Comparison of ENCODE assay signal across 9 cellular contexts in the genomic region with DNA sequence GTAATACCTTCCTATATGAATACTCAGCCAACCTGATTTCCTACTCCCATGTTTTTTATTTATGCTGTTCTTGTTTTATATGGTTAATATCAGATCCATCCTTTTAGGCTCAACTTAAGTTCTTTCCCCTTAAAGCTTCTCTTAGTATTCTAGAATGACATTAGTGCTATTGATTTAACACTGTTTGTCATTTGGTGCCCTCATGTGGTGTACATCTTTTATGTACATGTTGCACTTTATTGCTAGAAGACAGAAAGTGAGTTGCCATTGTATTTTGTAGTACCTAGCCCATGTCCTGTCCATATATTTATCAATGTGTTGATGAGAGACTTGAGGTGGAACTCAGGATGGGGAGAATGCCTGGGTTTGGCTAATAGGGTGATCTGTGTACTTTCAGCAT. TPM values are rescaled to one million over a fixed set of nuclear protein-coding genes. Genes with fewer than 3 reads are reported as not detected.
DNase-seq lines count a peak whose midpoint lies in the region; ATAC-seq, FAIRE-seq and TF ChIP-seq lines count a peak whose summit lies in the region.
"Had no signal": no experiment of that assay in that cellular context is flagged by ENCODE, and none has a peak within 500 bp of the region (broad histone marks: within the 10 kb centered on the region; RNA-seq: fewer than 3 reads in every experiment).

No MANE protein-coding gene starts in this region.

- peaks cover 0 to 3% (median 0%) of the 10 kb centered on the region in 4 donors for H3K27me3 ChIP-seq in esophagus squamous epithelium

- H3K4me3 ChIP-seq in esophagus squamous epithelium (no peak overlapping the region), mucosa of descending colon (no peak overlapping the region)
- H3K4me3 ChIP-seq: skin epidermis had no signal

- H3K9me3 ChIP-seq in esophagus squamous epithelium, result no peaks in the 10 kb centered on the region
- H3K9me3 ChIP-seq in mucosa of descending colon, result no peaks in the 10 kb centered on the region

- TF ChIP-seq POLR2A in esophagus squamous epithelium (IDR thresholded peaks at IDR 0.05), result no peak

- intact Hi-C loops in esophagus squamous epithelium (cut with DNase I), result no loop called here
- intact Hi-C loops in mucosa of descending colon (cut with DNase I, micrococcal nuclease), result loop anchor here in 1 of 2 donors (10.0 kb wide), 1 partner anchor 47 kb away; a partner anchor contains a TSS

- FAIRE-seq in A204.1 (lab: Jason Lieb, UNC), result peak; percentile 56

- H3K36me3 ChIP-seq in esophagus squamous epithelium, result peaks cover 0 to 28% (median 13%) of the 10 kb centered on the region in 3 donors
- H3K36me3 ChIP-seq in mucosa of descending colon (ENCODE audit: low read depth), result no peaks in the 10 kb centered on the region

- H3K27ac ChIP-seq in esophagus squamous epithelium, result no peak overlapping the region

- ATAC-seq in mucosa of descending colon (no peak), GM18498 (IDR thresholded peaks at IDR 0.05; ENCODE audit: unreplicated experiment) (no peak), HG02623 (IDR thresholded peaks at IDR 0.05; ENCODE audit: unreplicated experiment) (no peak)

- peak; percentile 69 for DNase-seq in ELR (ENCODE audit: low read depth)
- peak; percentile 39 for DNase-seq in OCI-M1 (lab: John Stamatoyannopoulos, UW)
- DNase-seq in esophagus squamous epithelium (lab: John Stamatoyannopoulos, UW), result no peak
- no peak for DNase-seq in NCI-H1048 (lab: John Stamatoyannopoulos, UW)
- no peak for DNase-seq in mucosa of descending colon

- H3K4me1 ChIP-seq in esophagus squamous epithelium (peaks cover 18 to 44% (median 28%) of the 10 kb centered on the region in 3 donors), mucosa of descending colon (ENCODE audit: low read depth) (peaks cover 11% of the 10 kb centered on the region)

- TF ChIP-seq CTCF in esophagus squamous epithelium (IDR thresholded peaks at IDR 0.05) (peak in 4 of 6 experiments; percentile 7 to 46 (median 24)), mucosa of descending colon (IDR thresholded peaks at IDR 0.05) (no peak)

RNA-seq across cellular contexts. Expression of a gene that starts 2.5 kb away (rescaled TPM):
- total RNA-seq in esophagus squamous epithelium, result 10 to 100 TPM; 16.9 to 25.8 (median 22.0) TPM
- 10 to 100 TPM; 22.2 to 37.1 (median 23.3) TPM for total RNA-seq in mucosa of descending colon

RNA-seq across cellular contexts. Expression of a gene that starts 2.7 kb away (rescaled TPM):
- 100 to 1,000 TPM in 2 of 4 donors, 10 to 100 TPM in 2; 79.9 to 142 (median 105) TPM for total RNA-seq in esophagus squamous epithelium
- 100 to 1,000 TPM; 108 to 179 (median 129) TPM for total RNA-seq in mucosa of descending colon

RNA-seq across cellular contexts. Expression of a gene that starts 6.2 kb away (rescaled TPM):
- total RNA-seq in esophagus squamous epithelium, result 10 to 100 TPM in 1 of 4 donors, 1 to 10 TPM in 3; 3.8 to 13.3 (median 5.7) TPM
- total RNA-seq in mucosa of descending colon, result 10 to 100 TPM; 17.9 to 58.3 (median 22.2) TPM

RNA-seq across cellular contexts. Expression of a gene that starts 18.0 kb away (rescaled TPM):
- total RNA-seq in esophagus squamous epithelium, result not detected
- total RNA-seq in mucosa of descending colon, result 1 to 10 TPM in 1 of 3 donors, under 1 TPM in 2; 0.17 to 1.6 (median 0.51) TPM

RNA-seq across cellular contexts. Expression of a gene that starts 21.5 kb away (rescaled TPM):
- total RNA-seq in esophagus squamous epithelium (1 to 10 TPM in 2 of 4 donors, under 1 TPM in 1, not detected in 1; 0.48 to 4.3 (median 3.2) TPM), mucosa of descending colon (1 to 10 TPM; 2.2 to 6.9 (median 4.4) TPM)

Comparison
In these comparisons a context has a peak if more than half of its experiments do, and no peak if none do; other contexts are left out.
1. DNase-seq: peak in ELR (single experiment) and OCI-M1 (single experiment); none in esophagus squamous epithelium (single experiment), NCI-H1048 (single experiment) and mucosa of descending colon (0 of 3).